Comparison of ENCODE assay signal across 11 cellular contexts in genomic region chr14:52021971-52022600, GRCh38. TPM values are rescaled to one million over a fixed set of nuclear protein-coding genes. Genes with fewer than 3 reads are reported as not detected.
DNase-seq lines count a peak whose midpoint lies in the region; ATAC-seq and TF ChIP-seq lines count a peak whose summit lies in the region.
"Had no signal": no experiment of that assay in that cellular context is flagged by ENCODE, and none has a peak within 500 bp of the region (broad histone marks: within the 10 kb centered on the region; RNA-seq: fewer than 3 reads in every experiment).

No MANE protein-coding gene starts in this region.

- dilution Hi-C loops in mammary epithelial cell (cut with HindIII; ENCODE audit: low sequenced_read_pairs), result no loop called here

- H3K79me2 ChIP-seq in mammary epithelial cell (ENCODE audit: insufficient read depth, low read length), result no peaks in the 10 kb centered on the region
- H3K79me2 ChIP-seq: parathyroid adenoma had no signal

- no peak overlapping the region for H3K27ac ChIP-seq in mammary epithelial cell (ENCODE audit: insufficient read depth, low read depth, low read length)
- H3K27ac ChIP-seq: parathyroid adenoma had no signal

- H2AFZ ChIP-seq in mammary epithelial cell (ENCODE audit: low read depth, low read length), result no peak overlapping the region
- H2AFZ ChIP-seq: parathyroid adenoma had no signal

- H3K4me3 Mint-ChIP-seq in MCF 10A (ENCODE audit: unreplicated experiment), result no peak overlapping the region
- peak overlapping the region; percentile 24 for H3K4me3 Mint-ChIP-seq in stimulated activated memory B cell treated with anti-CD40 and anti-IgM and Interleukin-4, amounts not matched to agents 10 μg/mL and 1 μg/mL and 100 μg/mL, for 72 hours

- no peaks in the 10 kb centered on the region for H4K20me1 ChIP-seq in mammary epithelial cell (ENCODE audit: insufficient read depth, low read length)

- no peaks in the 10 kb centered on the region for H3K9me3 Mint-ChIP-seq in MCF 10A (ENCODE audit: unreplicated experiment)
- no peaks in the 10 kb centered on the region for H3K9me3 Mint-ChIP-seq in stimulated activated memory B cell treated with anti-CD40 and anti-IgM and Interleukin-4, amounts not matched to agents 10 μg/mL and 1 μg/mL and 100 μg/mL, for 72 hours

- no peak overlapping the region for H3K9ac ChIP-seq in mammary epithelial cell (ENCODE audit: insufficient read depth, low read length)
- H3K9ac ChIP-seq: parathyroid adenoma had no signal

- intact Hi-C loops in mammary epithelial cell (cut with micrococcal nuclease), result no loop called here
- intact Hi-C loops in MCF 10A (cut with micrococcal nuclease), result no loop called here

- CTCF ChIA-PET in mammary epithelial cell (lab: Charles Lee; ENCODE audit: low non-redundant PET) (no interaction called here), MCF 10A (lab: Yijun Ruan, JAX) (interaction anchor here (1.0 to 1.8 kb wide), 2 partner anchors 26 kb away, joined by 3 to 9 read pairs; no protein-coding TSS in a partner anchor)

- H3K36me3 ChIP-seq in mammary epithelial cell (ENCODE audit: insufficient read depth, low read length), result peaks cover 3% of the 10 kb centered on the region

- peaks cover 4% of the 10 kb centered on the region for H3K4me1 ChIP-seq in mammary epithelial cell (ENCODE audit: insufficient read depth, low read length)
- H3K4me1 ChIP-seq: parathyroid adenoma had no signal

- POLR2A ChIA-PET in MCF 10A (lab: Yijun Ruan, JAX), result no interaction called here

- in situ Hi-C loops in mammary epithelial cell (cut with MboI; ENCODE audit: low sequenced_read_pairs in 2 of 2), result no loop called here

- H3K4me1 Mint-ChIP-seq in MCF 10A (ENCODE audit: insufficient read depth, unreplicated experiment), result peaks cover 19% of the 10 kb centered on the region
- peaks cover 21% of the 10 kb centered on the region for H3K4me1 Mint-ChIP-seq in stimulated activated memory B cell treated with anti-CD40 and anti-IgM and Interleukin-4, amounts not matched to agents 10 μg/mL and 1 μg/mL and 100 μg/mL, for 72 hours

- peak; percentile 31 for DNase-seq in mammary epithelial cell
- DNase-seq in MCF 10A (ENCODE audit: unreplicated experiment), result no peak
- no peak for DNase-seq in AG08396 (ENCODE audit: low spot score)
- no peak for DNase-seq in MV-4-11 (lab: John Stamatoyannopoulos, UW)
- no peak for DNase-seq in NCI-H2081 (lab: John Stamatoyannopoulos, UW)
- DNase-seq: activated CD4-positive, alpha-beta T cell treated with anti-CD3 and anti-CD28 coated beads for 4 hours; cerebellar nuclear complex had no signal

- H3K27ac Mint-ChIP-seq in MCF 10A (ENCODE audit: low read depth, unreplicated experiment), result no peak overlapping the region
- peak overlapping the region; percentile 65 for H3K27ac Mint-ChIP-seq in stimulated activated memory B cell treated with anti-CD40 and anti-IgM and Interleukin-4, amounts not matched to agents 10 μg/mL and 1 μg/mL and 100 μg/mL, for 72 hours

- H3K36me3 Mint-ChIP-seq in MCF 10A (ENCODE audit: insufficient read depth, unreplicated experiment), result no peaks in the 10 kb centered on the region
- no peaks in the 10 kb centered on the region for H3K36me3 Mint-ChIP-seq in stimulated activated memory B cell treated with anti-CD40 and anti-IgM and Interleukin-4, amounts not matched to agents 10 μg/mL and 1 μg/mL and 100 μg/mL, for 72 hours

- BruUV-seq in mammary epithelial cell (replicated peaks; lab: Mats Ljungman, UMichigan), result no TSS peak
- no TSS peak for BruUV-seq in MCF 10A (replicated peaks; lab: Mats Ljungman, UMichigan)

- TF ChIP-seq CTCF in mammary epithelial cell (conservative IDR thresholded peaks at IDR 0.05 in 1 of 2, IDR thresholded peaks at IDR 0.05 in 1 of 2; ENCODE audit: extremely low read depth in 1 of 2, insufficient read depth in 1 of 2, low read depth in 1 of 2, low read length in 2 of 2), result no peak
- TF ChIP-seq CTCF in MCF 10A (IDR thresholded peaks at IDR 0.05; ENCODE audit: unreplicated experiment), result no peak

- H3K4me3 ChIP-seq in mammary epithelial cell (replicated peaks in 1 of 3; ENCODE audit: insufficient read depth in 1 of 3, low read depth in 2 of 3, low read length in 3 of 3), result no peak overlapping the region

- ATAC-seq in GM21619 (IDR thresholded peaks at IDR 0.05; ENCODE audit: unreplicated experiment) (peak; percentile 75), HG03439 (IDR thresholded peaks at IDR 0.05; ENCODE audit: unreplicated experiment) (peak; percentile 75)
- ATAC-seq in stimulated activated memory B cell treated with anti-CD40 and anti-IgM and Interleukin-4, amounts not matched to agents 10 μg/mL and 1 μg/mL and 100 μg/mL, for 72 hours, result peak; percentile 89

- no peaks in the 10 kb centered on the region for H3K27me3 Mint-ChIP-seq in MCF 10A (ENCODE audit: insufficient read depth, unreplicated experiment)
- peaks cover 16% of the 10 kb centered on the region for H3K27me3 Mint-ChIP-seq in stimulated activated memory B cell treated with anti-CD40 and anti-IgM and Interleukin-4, amounts not matched to agents 10 μg/mL and 1 μg/mL and 100 μg/mL, for 72 hours

- WGBS in mammary epithelial cell (ENCODE audit: low coverage, missing lambda C conversion rate), result 83% methylated on average over 5 of the region's 5 CpGs

- no peaks in the 10 kb centered on the region for H3K27me3 ChIP-seq in mammary epithelial cell (ENCODE audit: insufficient read depth, low read length)

- no peak overlapping the region for H3K4me2 ChIP-seq in mammary epithelial cell (ENCODE audit: insufficient read depth, low read depth, low read length)

- H3K9me3 ChIP-seq in mammary epithelial cell (replicated peaks; ENCODE audit: insufficient read depth, low read length), result no peaks in the 10 kb centered on the region

RNA-seq across cellular contexts. Expression of gene RTRAF, which starts 32.7 kb away (rescaled TPM):
- 100 to 1,000 TPM in 1 of 2 donors, 10 to 100 TPM in 1; 52.7 to 176 TPM for total RNA-seq in mammary epithelial cell
- polyA plus RNA-seq in mammary epithelial cell, result 82.0 TPM
- 105 TPM for polyA minus RNA-seq in mammary epithelial cell
- 285 and 358 TPM in 2 replicates for total RNA-seq in MCF 10A (2022)

RNA-seq across cellular contexts. Expression of gene NID2, which starts 46.8 kb away (rescaled TPM):
- 10 to 100 TPM in 1 of 2 donors, 1 to 10 TPM in 1; 4.8 to 17.2 TPM for total RNA-seq in mammary epithelial cell
- 20.6 TPM for polyA plus RNA-seq in mammary epithelial cell
- polyA minus RNA-seq in mammary epithelial cell, result 36.6 TPM
- not detected in 2 replicates for total RNA-seq in MCF 10A (2022)
